ENCODE assay signal across 15 cellular contexts in the genomic region with DNA sequence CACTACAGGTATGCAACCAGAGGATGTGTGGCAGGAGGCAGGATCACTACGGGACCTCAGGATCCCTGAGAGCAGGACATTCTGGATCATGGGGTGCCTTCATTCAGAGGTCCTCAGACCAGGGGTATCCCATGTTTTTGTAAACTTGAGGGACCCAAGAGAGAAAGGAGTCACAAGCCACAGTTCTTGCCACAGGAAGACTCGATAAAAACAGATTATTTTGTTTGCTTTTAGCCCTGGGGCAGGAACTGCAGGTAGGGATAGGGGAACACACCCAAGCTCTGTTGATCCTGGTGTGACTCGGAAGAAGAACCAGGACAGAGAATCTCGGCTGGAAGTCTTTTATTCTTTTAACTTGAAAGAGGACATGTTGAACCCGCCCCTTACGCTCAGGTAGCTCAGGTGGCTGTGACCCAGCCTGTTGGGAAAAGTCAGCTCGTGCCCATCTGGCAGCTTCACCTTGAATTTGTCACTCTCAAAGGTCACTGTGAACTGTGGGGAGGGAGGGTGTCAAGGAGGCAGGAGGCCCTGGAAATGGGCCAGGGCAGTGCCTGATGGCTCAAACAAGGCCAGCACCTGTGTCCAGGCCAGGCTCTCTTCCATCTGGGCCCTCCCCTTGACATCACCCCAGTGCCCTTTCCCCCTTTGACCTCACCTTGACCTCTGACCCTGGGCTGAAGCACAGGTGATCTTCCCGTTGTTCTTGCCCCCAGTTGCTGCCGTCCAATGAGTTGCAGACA. TPM values are rescaled to one million over a fixed set of nuclear protein-coding genes. Genes with fewer than 3 reads are reported as not detected.
A peak's percentile ranks its signal among the peaks of the same experiment; 100 is the strongest.
DNase-seq lines count a peak whose midpoint lies in the region; ATAC-seq and TF ChIP-seq lines count a peak whose summit lies in the region.
"Had no signal": no experiment of that assay in that cellular context is flagged by ENCODE, and none has a peak within 500 bp of the region (broad histone marks: within the 10 kb centered on the region; RNA-seq: fewer than 3 reads in every experiment).

No MANE protein-coding gene starts in this region.

- TF ChIP-seq EP300 in tibial nerve (IDR thresholded peaks at IDR 0.05) = no peak

- DNase-seq in NCI-H2171 (lab: John Stamatoyannopoulos, UW) (peak; percentile 28), chondrocyte (ENCODE audit: low spot score) (no peak), mesendoderm (peak; percentile 53), tibial nerve (ENCODE audit: low spot score in 2 of 2) (no peak), NCI-H1417 treated with DMSO at 0.1 percent for 48 hours (lab: John Stamatoyannopoulos, UW) (no peak)
- DNase-seq in activated CD4-positive, alpha-beta memory T cell treated with anti-CD3 and anti-CD28 coated beads for 36 hours = no peak
- DNase-seq: activated CD4-positive, alpha-beta T cell treated with anti-CD3 and anti-CD28 coated beads, Interleukin-2, amount 50 U/mL, for 48 hours; activated naive CD4-positive, alpha-beta T cell treated with Interleukin-2 at 50 U/mL for 16 hours; central memory CD4-positive, alpha-beta T cell; NCI-H2227 treated with DMSO at 0.1 percent for 48 hours; stimulated activated CD4-positive, alpha-beta T cell treated with anti-CD3 and anti-CD28 coated beads, Interleukin-2, amount 100 ng/mL, for 24 hours had no signal

- ATAC-seq in GM21390 (IDR thresholded peaks at IDR 0.05; ENCODE audit: unreplicated experiment) = no peak
- ATAC-seq: psoas muscle had no signal

- peak overlapping the region; percentile 41 for H3K27ac Mint-ChIP-seq in chondrocyte (ENCODE audit: unreplicated experiment)
- H3K27ac Mint-ChIP-seq in activated CD4-positive, alpha-beta memory T cell treated with anti-CD3 and anti-CD28 coated beads for 36 hours = no peak overlapping the region

- no peak overlapping the region for H3K18ac ChIP-seq in mesendoderm (ENCODE audit: low read length)

- H4K5ac ChIP-seq in mesendoderm (ENCODE audit: low read length) = no peak overlapping the region

- no peak overlapping the region for H3K4ac ChIP-seq in mesendoderm (ENCODE audit: low read depth, low read length)

- no peaks in the 10 kb centered on the region for H3K9me3 ChIP-seq in tibial nerve
- H3K9me3 ChIP-seq: esophagus muscularis mucosa, psoas muscle had no signal

- H3K4me1 Mint-ChIP-seq in chondrocyte (ENCODE audit: low read depth) = peaks cover 45% of the 10 kb centered on the region
- H3K4me1 Mint-ChIP-seq in activated CD4-positive, alpha-beta memory T cell treated with anti-CD3 and anti-CD28 coated beads for 36 hours (ENCODE audit: low read depth) = peaks cover 20% of the 10 kb centered on the region

- H3K56ac ChIP-seq in mesendoderm (ENCODE audit: low read length) = peak overlapping the region; percentile 75

- H3K23ac ChIP-seq in mesendoderm (ENCODE audit: low read length) = no peak overlapping the region

- H2AK5ac ChIP-seq in mesendoderm (ENCODE audit: low read length) = peak overlapping the region; percentile 38

- peaks cover 6% of the 10 kb centered on the region for H3K79me1 ChIP-seq in mesendoderm (ENCODE audit: low read length)

- WGBS in mesendoderm (ENCODE audit: extremely low coverage, insufficient coverage, low lambda C conversion rate) = no CpG with 5 or more reads among the region's 9 CpGs
- 48 to 59% methylated on average over 9 of the region's 9 CpGs for WGBS in tibial nerve, 2 donors

- no peak overlapping the region for H3K4me3 Mint-ChIP-seq in chondrocyte (ENCODE audit: unreplicated experiment)
- no peak overlapping the region for H3K4me3 Mint-ChIP-seq in activated CD4-positive, alpha-beta memory T cell treated with anti-CD3 and anti-CD28 coated beads for 36 hours

- H3K36me3 ChIP-seq in mesendoderm (ENCODE audit: control insufficient read depth, insufficient read depth, low read length) = peaks cover 7% of the 10 kb centered on the region
- H3K36me3 ChIP-seq in tibial nerve = peaks cover 0 to 31% (median 0%) of the 10 kb centered on the region in 3 donors

- H3K4me1 ChIP-seq in mesendoderm (ENCODE audit: control insufficient read depth, low read depth, low read length) (peaks cover 21% of the 10 kb centered on the region), tibial nerve (peaks cover 6 to 75% (median 46%) of the 10 kb centered on the region in 4 donors)

- H3K27ac ChIP-seq in mesendoderm (ENCODE audit: low read depth, low read length) (peak overlapping the region; percentile 32), tibial nerve (peak overlapping the region in 3 of 4 donors; percentile 69 to 100 (median 100))
- H3K27ac ChIP-seq: C4-2B, psoas muscle had no signal

- no peaks in the 10 kb centered on the region for H3K9me3 Mint-ChIP-seq in chondrocyte (ENCODE audit: low read depth)
- no peaks in the 10 kb centered on the region for H3K9me3 Mint-ChIP-seq in activated CD4-positive, alpha-beta memory T cell treated with anti-CD3 and anti-CD28 coated beads for 36 hours

- POLR2A ChIA-PET in activated CD4-positive, alpha-beta memory T cell treated with anti-CD3 and anti-CD28 coated beads for 36 hours (lab: Charles Lee) = no interaction called here

- H3K4me3 ChIP-seq in mesendoderm (ENCODE audit: low read length) (no peak overlapping the region), tibial nerve (no peak overlapping the region)
- H3K4me3 ChIP-seq: esophagus muscularis mucosa, psoas muscle had no signal

- no peak overlapping the region for H3K4me2 ChIP-seq in mesendoderm (ENCODE audit: low read length)

- H3K79me2 ChIP-seq in mesendoderm (ENCODE audit: control insufficient read depth, insufficient read depth, low read length) = peaks cover 3% of the 10 kb centered on the region

- H3K27me3 Mint-ChIP-seq in chondrocyte (ENCODE audit: low read depth) = no peaks in the 10 kb centered on the region
- H3K27me3 Mint-ChIP-seq in activated CD4-positive, alpha-beta memory T cell treated with anti-CD3 and anti-CD28 coated beads for 36 hours = peaks cover 3% of the 10 kb centered on the region

- H4K8ac ChIP-seq in mesendoderm (ENCODE audit: low read depth, low read length) = no peak overlapping the region

- TF ChIP-seq CTCF in chondrocyte (IDR thresholded peaks at IDR 0.05) (no peak), tibial nerve (IDR thresholded peaks at IDR 0.05) (no peak)

- H3K36me3 Mint-ChIP-seq in chondrocyte (ENCODE audit: low read depth) = peaks cover 20% of the 10 kb centered on the region
- H3K36me3 Mint-ChIP-seq in activated CD4-positive, alpha-beta memory T cell treated with anti-CD3 and anti-CD28 coated beads for 36 hours = no peaks in the 10 kb centered on the region

- TF ChIP-seq POLR2A in tibial nerve (IDR thresholded peaks at IDR 0.05) = no peak

- H3K9ac ChIP-seq in mesendoderm (ENCODE audit: low read length) = peak overlapping the region; percentile 31

- intact Hi-C loops in activated CD4-positive, alpha-beta memory T cell treated with anti-CD3 and anti-CD28 coated beads for 36 hours (cut with micrococcal nuclease) = no loop called here

- CTCF ChIA-PET in activated CD4-positive, alpha-beta memory T cell treated with anti-CD3 and anti-CD28 coated beads for 36 hours (lab: Charles Lee) = interaction anchor here (1.0 to 15.3 kb wide), 8 partner anchors 8 to 113 kb away, joined by 3 to 612 read pairs (median 4); no protein-coding TSS in a partner anchor

- H2BK5ac ChIP-seq in mesendoderm (ENCODE audit: low read length) = peak overlapping the region; percentile 47

- H3K27me3 ChIP-seq in mesendoderm (ENCODE audit: insufficient read depth, low read length, poor library complexity) (no peaks in the 10 kb centered on the region), tibial nerve (no peaks in the 10 kb centered on the region)

- no peak overlapping the region for H2BK120ac ChIP-seq in mesendoderm (ENCODE audit: low read depth, low read length)

- no peak overlapping the region for H2BK15ac ChIP-seq in mesendoderm (replicated peaks; ENCODE audit: low read depth)

RNA-seq across cellular contexts. Expression of a gene that starts 9.8 kb away (rescaled TPM):
- total RNA-seq in chondrocyte = not detected in 3 replicates
- not detected for polyA plus RNA-seq in mesendoderm (2013, experiment 1 of 2)
- polyA plus RNA-seq in mesendoderm (2013, experiment 2 of 2) = not detected
- total RNA-seq in tibial nerve = not detected
- total RNA-seq in activated CD4-positive, alpha-beta memory T cell treated with anti-CD3 and anti-CD28 coated beads for 36 hours = not detected
- total RNA-seq: esophagus muscularis mucosa, psoas muscle had no signal

RNA-seq across cellular contexts. Expression of a gene that starts 9.8 kb away (rescaled TPM):
- total RNA-seq in chondrocyte (155 to 167 TPM (median 156 TPM) in 3 replicates), tibial nerve (10 to 100 TPM; 28.4 to 53.4 (median 33.4) TPM)
- polyA plus RNA-seq in mesendoderm (2013, experiment 1 of 2) = 70.7 TPM
- polyA plus RNA-seq in mesendoderm (2013, experiment 2 of 2) = 66.2 TPM
- 1 to 10 TPM; 1.4 to 1.9 TPM for total RNA-seq in activated CD4-positive, alpha-beta memory T cell treated with anti-CD3 and anti-CD28 coated beads for 36 hours

RNA-seq across cellular contexts. Expression of a gene that starts 38.5 kb away (rescaled TPM):
- total RNA-seq in chondrocyte (32.0 to 35.9 TPM (median 34.8 TPM) in 3 replicates), tibial nerve (10 to 100 TPM; 66.3 to 99.0 (median 77.2) TPM)
- 23.0 TPM for polyA plus RNA-seq in mesendoderm (2013, experiment 1 of 2)
- 23.5 TPM for polyA plus RNA-seq in mesendoderm (2013, experiment 2 of 2)
- total RNA-seq in activated CD4-positive, alpha-beta memory T cell treated with anti-CD3 and anti-CD28 coated beads for 36 hours = 10 to 100 TPM; 59.0 to 61.1 TPM

RNA-seq across cellular contexts. Expression of a gene that starts 50.9 kb away (rescaled TPM):
- total RNA-seq in chondrocyte = 7.0 to 14.2 TPM (median 13.5 TPM) in 3 replicates
- 5.6 TPM for polyA plus RNA-seq in mesendoderm (2013, experiment 1 of 2)
- polyA plus RNA-seq in mesendoderm (2013, experiment 2 of 2) = 5.8 TPM
- total RNA-seq in tibial nerve = 10 to 100 TPM; 12.5 to 21.6 (median 17.0) TPM
- total RNA-seq in activated CD4-positive, alpha-beta memory T cell treated with anti-CD3 and anti-CD28 coated beads for 36 hours = under 1 TPM in 1 of 2 experiments, not detected in 1; 0.12 TPM

Comparison
In these comparisons a context has a peak if more than half of its experiments do, and no peak if none do; other contexts are left out.
1. DNase-seq: peak in NCI-H2171 (single experiment) and mesendoderm (single experiment); none in chondrocyte (single experiment), tibial nerve (0 of 2), NCI-H1417 treated with DMSO at 0.1 percent for 48 hours (single experiment) and activated CD4-positive, alpha-beta memory T cell treated with anti-CD3 and anti-CD28 coated beads for 36 hours (single experiment).
2. RNA of a gene that starts 9.8 kb away (total RNA-seq): 155 to 167 TPM in chondrocyte and 28.4 to 53.4 TPM in tibial nerve; 1.4 to 1.9 TPM in activated CD4-positive, alpha-beta memory T cell treated with anti-CD3 and anti-CD28 coated beads for 36 hours; every median in the first group is over 10 times any median in the second.